ENCODE assay signal across 14 cellular contexts in genomic region chr1:1229770-1230169, GRCh38. TPM values are rescaled to one million over a fixed set of nuclear protein-coding genes. Genes with fewer than 3 reads are reported as not detected.
A peak's percentile ranks its signal among the peaks of the same experiment; 100 is the strongest.
DNase-seq lines count a peak whose midpoint lies in the region; ATAC-seq and TF ChIP-seq lines count a peak whose summit lies in the region.
"Had no signal": no experiment of that assay in that cellular context is flagged by ENCODE, and none has a peak within 500 bp of the region (broad histone marks: within the 10 kb centered on the region; RNA-seq: fewer than 3 reads in every experiment).

No MANE protein-coding gene starts in this region.

- H3K36me3 ChIP-seq in A673 (ENCODE audit: insufficient read depth, low read length, poor library complexity, severe bottlenecking) (peaks cover 32% of the 10 kb centered on the region), DND-41 (ENCODE audit: insufficient read depth, low read length) (peaks cover 78% of the 10 kb centered on the region), muscle layer of duodenum (ENCODE audit: control insufficient read depth in 1 of 2, insufficient read depth in 2 of 2, low read length in 2 of 2) (peaks cover 14 to 39% of the 10 kb centered on the region in 2 donors)

- TF ChIP-seq CTCF in A673 (conservative IDR thresholded peaks at IDR 0.05; ENCODE audit: low read depth, low read length): no peak
- TF ChIP-seq CTCF in DND-41 (IDR thresholded peaks at IDR 0.05; ENCODE audit: borderline replicate concordance, extremely low read depth, low read length, poor library complexity, severe bottlenecking): no peak

- peak overlapping the region; percentile 95 for H3K27ac Mint-ChIP-seq in activated T-helper 17 cell treated with anti-CD3 and anti-CD28 coated beads, Interleukin-2, amount 50 U/mL, for 72 hours

- no peak for DNase-seq in A673 (ENCODE audit: low spot score)
- DNase-seq in DND-41: no peak
- no peak for DNase-seq in hippocampal formation (lab: John Stamatoyannopoulos, UW)
- DNase-seq in GM03348 (ENCODE audit: low spot score): no peak
- DNase-seq: DMS 273 treated with DMSO at 0.1 percent for 48 hours, dorsolateral prefrontal cortex, heart right ventricle, mesendoderm, NCI-H146 had no signal

- ATAC-seq in DND-41 (ENCODE audit: insufficient read depth, low read depth): no peak
- no peak for ATAC-seq in activated T-helper 17 cell treated with anti-CD3 and anti-CD28 coated beads, Interleukin-2, amount 50 U/mL, for 72 hours (replicated peaks)
- ATAC-seq in GM18505 (IDR thresholded peaks at IDR 0.05; ENCODE audit: unreplicated experiment): no peak
- no peak for ATAC-seq in HG03045 (IDR thresholded peaks at IDR 0.05; ENCODE audit: unreplicated experiment)
- ATAC-seq: heart right ventricle had no signal

- H3K36me3 Mint-ChIP-seq in activated T-helper 17 cell treated with anti-CD3 and anti-CD28 coated beads, Interleukin-2, amount 50 U/mL, for 72 hours (ENCODE audit: low read depth): peaks cover 62% of the 10 kb centered on the region

- peak overlapping the region; percentile 96 for H3K4me3 Mint-ChIP-seq in activated T-helper 17 cell treated with anti-CD3 and anti-CD28 coated beads, Interleukin-2, amount 50 U/mL, for 72 hours

- BruUV-seq in A673 (replicated peaks; lab: Mats Ljungman, UMichigan): no TSS peak

- H3K9me3 ChIP-seq in A673 (ENCODE audit: low read depth, low read length, poor library complexity, severe bottlenecking) (no peaks in the 10 kb centered on the region), DND-41 (ENCODE audit: insufficient read depth, low read length, severe bottlenecking) (no peaks in the 10 kb centered on the region), muscle layer of duodenum (ENCODE audit: control insufficient read depth in 1 of 2, low read length in 2 of 2) (no peaks in the 10 kb centered on the region)
- H3K9me3 ChIP-seq: heart right ventricle had no signal

- intact Hi-C loops in A673 (cut with micrococcal nuclease; ENCODE audit: unreplicated experiment): loop anchor here (5.0 kb wide), 1 partner anchor 107 kb away; no protein-coding TSS in a partner anchor

- peak overlapping the region; percentile 91 for H3K4me2 ChIP-seq in DND-41 (ENCODE audit: insufficient read depth, low read length)

- H4K20me1 ChIP-seq in DND-41 (ENCODE audit: insufficient read depth, low read length): peaks cover 67% of the 10 kb centered on the region

- no peaks in the 10 kb centered on the region for H3K27me3 ChIP-seq in A673 (replicated peaks; ENCODE audit: insufficient read depth, low read depth, low read length, poor library complexity)
- H3K27me3 ChIP-seq in DND-41 (ENCODE audit: insufficient read depth, low read length, poor library complexity): no peaks in the 10 kb centered on the region
- H3K27me3 ChIP-seq in muscle layer of duodenum (ENCODE audit: low read depth, low read length): no peaks in the 10 kb centered on the region
- H3K27me3 ChIP-seq: dorsolateral prefrontal cortex, heart right ventricle had no signal

- H3K79me2 ChIP-seq in DND-41 (ENCODE audit: insufficient read depth, low read length): peaks cover 94% of the 10 kb centered on the region

- H3K4me1 Mint-ChIP-seq in activated T-helper 17 cell treated with anti-CD3 and anti-CD28 coated beads, Interleukin-2, amount 50 U/mL, for 72 hours: peaks cover 28% of the 10 kb centered on the region

- TF ChIP-seq POLR2A in GM18505 (IDR thresholded peaks at IDR 0.05; ENCODE audit: borderline replicate concordance, extremely low read depth, insufficient read depth, insufficient read length): no peak

- H3K27ac ChIP-seq in A673 (ENCODE audit: low read depth, low read length, poor library complexity, severe bottlenecking) (peak overlapping the region; percentile 97), DND-41 (ENCODE audit: low read length) (peak overlapping the region; percentile 12; the same call in 1 of the 2 replicates), muscle layer of duodenum (ENCODE audit: low read length) (no peak overlapping the region)
- H3K27ac ChIP-seq: dorsolateral prefrontal cortex had no signal

- CTCF ChIA-PET in A673 (lab: Charles Lee): no interaction called here

- H3K27me3 Mint-ChIP-seq in activated T-helper 17 cell treated with anti-CD3 and anti-CD28 coated beads, Interleukin-2, amount 50 U/mL, for 72 hours: no peaks in the 10 kb centered on the region

- POLR2A ChIA-PET in A673 (lab: Charles Lee; ENCODE audit: low non-redundant PET): no interaction called here

- H3K9ac ChIP-seq in DND-41 (ENCODE audit: low read depth, low read length): peak overlapping the region; percentile 98

- peaks cover 24% of the 10 kb centered on the region for H3K4me1 ChIP-seq in A673 (ENCODE audit: insufficient read depth, low read length, poor library complexity, severe bottlenecking)
- H3K4me1 ChIP-seq in DND-41 (ENCODE audit: insufficient read depth, low read length): peaks cover 39% of the 10 kb centered on the region
- peaks cover 0 to 32% of the 10 kb centered on the region in 2 donors for H3K4me1 ChIP-seq in muscle layer of duodenum (ENCODE audit: control insufficient read depth in 1 of 2, insufficient read depth in 2 of 2, low read length in 2 of 2)

- H2AFZ ChIP-seq in DND-41 (ENCODE audit: low read depth, low read length): no peak overlapping the region

- H3K9me3 Mint-ChIP-seq in activated T-helper 17 cell treated with anti-CD3 and anti-CD28 coated beads, Interleukin-2, amount 50 U/mL, for 72 hours: no peaks in the 10 kb centered on the region

- H3K4me3 ChIP-seq in A673 (ENCODE audit: low read depth, low read length, poor library complexity, severe bottlenecking): no peak overlapping the region
- peak overlapping the region in 1 of 2 experiments; percentile 99; a peak in 2 of 4 replicates for H3K4me3 ChIP-seq in DND-41 (ENCODE audit: low read depth in 1 of 2, low read length in 2 of 2)
- peak overlapping the region; percentile 1 to 82 for H3K4me3 ChIP-seq in muscle layer of duodenum (ENCODE audit: low read depth in 1 of 2, low read length in 2 of 2)

RNA-seq across cellular contexts. Expression of gene SDF4, which starts 2.0 kb away (rescaled TPM):
- total RNA-seq in A673 (2021): 121 and 133 TPM in 2 replicates
- 100 to 1,000 TPM; 169 to 773 TPM for total RNA-seq in activated T-helper 17 cell treated with anti-CD3 and anti-CD28 coated beads, Interleukin-2, amount 50 U/mL, for 72 hours

RNA-seq across cellular contexts. Expression of gene B3GALT6, which starts 2.3 kb away (rescaled TPM):
- 41.3 and 41.8 TPM in 2 replicates for total RNA-seq in A673 (2021)
- 10 to 100 TPM; 10.9 to 16.7 TPM for total RNA-seq in activated T-helper 17 cell treated with anti-CD3 and anti-CD28 coated beads, Interleukin-2, amount 50 U/mL, for 72 hours

RNA-seq across cellular contexts. Expression of gene TNFRSF4, which starts 15.8 kb away (rescaled TPM):
- total RNA-seq in A673 (2021): 0.80 and 1.5 TPM in 2 replicates
- total RNA-seq in activated T-helper 17 cell treated with anti-CD3 and anti-CD28 coated beads, Interleukin-2, amount 50 U/mL, for 72 hours: 1,000 to 10,000 TPM in 1 of 2 donors, 100 to 1,000 TPM in 1; 384 to 1,007 TPM
- total RNA-seq: HT-29 had no signal

RNA-seq across cellular contexts. Expression of gene C1QTNF12, which starts 16.8 kb away (rescaled TPM):
- 2.9 and 4.4 TPM in 2 replicates for total RNA-seq in A673 (2021)
- 1 to 10 TPM; 1.8 to 7.5 TPM for total RNA-seq in activated T-helper 17 cell treated with anti-CD3 and anti-CD28 coated beads, Interleukin-2, amount 50 U/mL, for 72 hours

RNA-seq across cellular contexts. Expression of gene TNFRSF18, which starts 23.4 kb away (rescaled TPM):
- 0.77 and 1.1 TPM in 2 replicates for total RNA-seq in A673 (2021)
- total RNA-seq in activated T-helper 17 cell treated with anti-CD3 and anti-CD28 coated beads, Interleukin-2, amount 50 U/mL, for 72 hours: 100 to 1,000 TPM; 105 to 796 TPM
- total RNA-seq: HT-29 had no signal

Comparison
In these comparisons a context has a peak if more than half of its experiments do, and no peak if none do; other contexts are left out.
1. RNA of gene TNFRSF4, which starts 15.8 kb away (total RNA-seq): 384 to 1,007 TPM in activated T-helper 17 cell treated with anti-CD3 and anti-CD28 coated beads, Interleukin-2, amount 50 U/mL, for 72 hours; 0.80 to 1.5 TPM in A673; every median in the first group is over 100 times any median in the second.